ENCODE assay signal across 24 cellular contexts in genomic region chr16:4523686-4524085, GRCh38. TPM values are rescaled to one million over a fixed set of nuclear protein-coding genes. Genes with fewer than 3 reads are reported as not detected.
A peak's percentile ranks its signal among the peaks of the same experiment; 100 is the strongest.
DNase-seq lines count a peak whose midpoint lies in the region; TF ChIP-seq lines count a peak whose summit lies in the region.
"Had no signal": no experiment of that assay in that cellular context is flagged by ENCODE, and none has a peak within 500 bp of the region (broad histone marks: within the 10 kb centered on the region; RNA-seq: fewer than 3 reads in every experiment).

No MANE protein-coding gene starts in this region.

- H3K27ac Mint-ChIP-seq in activated naive CD4-positive, alpha-beta T cell treated with anti-CD3 and anti-CD28 coated beads, Interleukin-2, amount 50 U/mL, for 24 hours: peak overlapping the region; percentile 74
- H3K27ac Mint-ChIP-seq in activated naive CD4-positive, alpha-beta T cell treated with anti-CD3 and anti-CD28 coated beads for 36 hours: no peak overlapping the region
- H3K27ac Mint-ChIP-seq in activated CD4-positive, alpha-beta memory T cell treated with anti-CD3 and anti-CD28 coated beads for 36 hours: no peak overlapping the region

- intact Hi-C loops in activated naive CD4-positive, alpha-beta T cell treated with anti-CD3 and anti-CD28 coated beads for 36 hours (cut with micrococcal nuclease): no loop called here
- intact Hi-C loops in activated CD4-positive, alpha-beta memory T cell treated with anti-CD3 and anti-CD28 coated beads for 36 hours (cut with micrococcal nuclease): no loop called here

- H3K27me3 ChIP-seq in hepatocyte: no peaks in the 10 kb centered on the region
- H3K27me3 ChIP-seq: heart right ventricle, MG63, pancreas, stomach, uterus had no signal

- no peaks in the 10 kb centered on the region for H3K36me3 Mint-ChIP-seq in activated naive CD4-positive, alpha-beta T cell treated with anti-CD3 and anti-CD28 coated beads, Interleukin-2, amount 50 U/mL, for 24 hours
- H3K36me3 Mint-ChIP-seq in activated naive CD4-positive, alpha-beta T cell treated with anti-CD3 and anti-CD28 coated beads for 36 hours (ENCODE audit: low read depth): no peaks in the 10 kb centered on the region
- H3K36me3 Mint-ChIP-seq in activated CD4-positive, alpha-beta memory T cell treated with anti-CD3 and anti-CD28 coated beads for 36 hours: no peaks in the 10 kb centered on the region

- H3K27ac ChIP-seq in angular gyrus (ENCODE audit: low read depth, low read length): peak overlapping the region; percentile 82
- H3K27ac ChIP-seq in hepatocyte: peak overlapping the region; percentile 81
- peak overlapping the region; percentile 37 for H3K27ac ChIP-seq in substantia nigra (ENCODE audit: low read depth, low read length, poor library complexity, severe bottlenecking)
- H3K27ac ChIP-seq: uterus had no signal

- POLR2A ChIA-PET in activated CD4-positive, alpha-beta memory T cell treated with anti-CD3 and anti-CD28 coated beads for 36 hours (lab: Charles Lee): no interaction called here

- H3K9me2 ChIP-seq in hepatocyte (replicated peaks; ENCODE audit: insufficient read depth): no peaks in the 10 kb centered on the region

- H3K4me1 Mint-ChIP-seq in activated naive CD4-positive, alpha-beta T cell treated with anti-CD3 and anti-CD28 coated beads, Interleukin-2, amount 50 U/mL, for 24 hours: peaks cover 49% of the 10 kb centered on the region
- peaks cover 13% of the 10 kb centered on the region for H3K4me1 Mint-ChIP-seq in activated naive CD4-positive, alpha-beta T cell treated with anti-CD3 and anti-CD28 coated beads for 36 hours (ENCODE audit: low read depth)
- H3K4me1 Mint-ChIP-seq in activated CD4-positive, alpha-beta memory T cell treated with anti-CD3 and anti-CD28 coated beads for 36 hours (ENCODE audit: low read depth): peaks cover 7% of the 10 kb centered on the region

- no peak overlapping the region for H2AFZ ChIP-seq in hepatocyte

- H3K9me3 Mint-ChIP-seq in activated naive CD4-positive, alpha-beta T cell treated with anti-CD3 and anti-CD28 coated beads, Interleukin-2, amount 50 U/mL, for 24 hours: no peaks in the 10 kb centered on the region
- H3K9me3 Mint-ChIP-seq in activated naive CD4-positive, alpha-beta T cell treated with anti-CD3 and anti-CD28 coated beads for 36 hours: no peaks in the 10 kb centered on the region
- H3K9me3 Mint-ChIP-seq in activated CD4-positive, alpha-beta memory T cell treated with anti-CD3 and anti-CD28 coated beads for 36 hours: no peaks in the 10 kb centered on the region
- H3K9me3 Mint-ChIP-seq: naive thymus-derived CD4-positive, alpha-beta T cell had no signal

- H3K9me3 ChIP-seq in hepatocyte (ENCODE audit: low read depth): no peaks in the 10 kb centered on the region
- H3K9me3 ChIP-seq: heart right ventricle, MG63, pancreas, stomach, uterus had no signal

- 95% methylated on average over 4 of the region's 4 CpGs for WGBS in hepatocyte (ENCODE audit: low lambda C conversion rate, missing lambda C conversion rate)

- no peaks in the 10 kb centered on the region for H3K36me3 ChIP-seq in hepatocyte (replicated peaks; ENCODE audit: insufficient read depth, low read depth)
- H3K36me3 ChIP-seq: heart right ventricle, MG63, pancreas, uterus had no signal

- no peak overlapping the region for H3K4me3 Mint-ChIP-seq in activated naive CD4-positive, alpha-beta T cell treated with anti-CD3 and anti-CD28 coated beads, Interleukin-2, amount 50 U/mL, for 24 hours
- no peak overlapping the region for H3K4me3 Mint-ChIP-seq in activated naive CD4-positive, alpha-beta T cell treated with anti-CD3 and anti-CD28 coated beads for 36 hours
- no peak overlapping the region for H3K4me3 Mint-ChIP-seq in activated CD4-positive, alpha-beta memory T cell treated with anti-CD3 and anti-CD28 coated beads for 36 hours
- H3K4me3 Mint-ChIP-seq: naive thymus-derived CD4-positive, alpha-beta T cell had no signal

- peaks cover 63% of the 10 kb centered on the region for H3K79me2 ChIP-seq in hepatocyte

- CTCF ChIA-PET in activated naive CD4-positive, alpha-beta T cell treated with anti-CD3 and anti-CD28 coated beads for 36 hours (lab: Charles Lee): interaction anchor here (0.6 kb wide), 2 partner anchors 9 to 22 kb away, joined by 3 to 4 read pairs; no protein-coding TSS in a partner anchor
- CTCF ChIA-PET in activated CD4-positive, alpha-beta memory T cell treated with anti-CD3 and anti-CD28 coated beads for 36 hours (lab: Charles Lee): interaction anchor here (0.8 to 1.9 kb wide), 3 partner anchors 13 to 25 kb away, joined by 3 to 5 read pairs (median 4); no protein-coding TSS in a partner anchor

- H3K4me3 ChIP-seq in hepatocyte: no peak overlapping the region
- H3K4me3 ChIP-seq: heart right ventricle, lung, MG63, pancreas, stomach, uterus had no signal

- TF ChIP-seq CTCF in hepatocyte (IDR thresholded peaks at IDR 0.05; ENCODE audit: poor library complexity): no peak

- DNase-seq in activated naive CD4-positive, alpha-beta T cell treated with anti-CD3 and anti-CD28 coated beads for 36 hours: no peak
- DNase-seq in hepatocyte (ENCODE audit: low spot score): no peak
- DNase-seq in substantia nigra (lab: John Stamatoyannopoulos, UW): peak in 21 of 49 donors; percentile 9 to 61 (median 40)
- DNase-seq in activated CD4-positive, alpha-beta memory T cell treated with anti-CD3 and anti-CD28 coated beads for 36 hours: no peak
- DNase-seq in NCI-H146 (lab: John Stamatoyannopoulos, UW): no peak
- DNase-seq in NCI-H2196 (lab: John Stamatoyannopoulos, UW; ENCODE audit: unreplicated experiment): no peak
- DNase-seq: activated CD4-positive, alpha-beta T cell treated with anti-CD3 and anti-CD28 coated beads for 4 hours; amniotic stem cell; central memory CD4-positive, alpha-beta T cell; DMS53; heart right ventricle; MG63; naive thymus-derived CD4-positive, alpha-beta T cell; NCI-H345; NK-92 treated with Interleukin-12 subunit alpha and Interleukin-12 subunit beta, amount 100 ng/mL, for 24 hours; stimulated activated CD4-positive, alpha-beta T cell treated with anti-CD3 and anti-CD28 coated beads, Interleukin-2, amount 100 ng/mL, for 48 hours; stomach had no signal

- no peaks in the 10 kb centered on the region for H3K27me3 Mint-ChIP-seq in activated naive CD4-positive, alpha-beta T cell treated with anti-CD3 and anti-CD28 coated beads, Interleukin-2, amount 50 U/mL, for 24 hours
- H3K27me3 Mint-ChIP-seq in activated naive CD4-positive, alpha-beta T cell treated with anti-CD3 and anti-CD28 coated beads for 36 hours (ENCODE audit: low read depth): no peaks in the 10 kb centered on the region
- H3K27me3 Mint-ChIP-seq in activated CD4-positive, alpha-beta memory T cell treated with anti-CD3 and anti-CD28 coated beads for 36 hours: no peaks in the 10 kb centered on the region
- H3K27me3 Mint-ChIP-seq: naive thymus-derived CD4-positive, alpha-beta T cell had no signal

- H3K4me1 ChIP-seq in hepatocyte (ENCODE audit: insufficient read depth): peaks cover 8% of the 10 kb centered on the region
- H3K4me1 ChIP-seq: uterus had no signal

- no peaks in the 10 kb centered on the region for H4K20me1 ChIP-seq in hepatocyte (ENCODE audit: insufficient read depth, poor library complexity, severe bottlenecking)

- no peak overlapping the region for H3K4me2 ChIP-seq in hepatocyte

RNA-seq across cellular contexts. Expression of gene CDIP1, which starts 14.9 kb away (rescaled TPM):
- total RNA-seq in activated naive CD4-positive, alpha-beta T cell treated with anti-CD3 and anti-CD28 coated beads for 36 hours: 10 to 100 TPM; 31.9 to 35.7 TPM
- total RNA-seq in hepatocyte: 19.7 and 22.0 TPM in 2 replicates
- 29.3 and 33.3 TPM in 2 replicates for polyA plus RNA-seq in hepatocyte
- 10 to 100 TPM; 25.7 to 27.5 TPM for total RNA-seq in activated CD4-positive, alpha-beta memory T cell treated with anti-CD3 and anti-CD28 coated beads for 36 hours

RNA-seq across cellular contexts. Expression of gene C16orf96, which starts 32.5 kb away (rescaled TPM):
- under 1 TPM; 0.07 to 0.30 TPM for total RNA-seq in activated naive CD4-positive, alpha-beta T cell treated with anti-CD3 and anti-CD28 coated beads for 36 hours
- total RNA-seq in hepatocyte: 0.12 and 0.20 TPM in 2 replicates
- 0.15 TPM in 1 of 2 replicates, not detected in the other for polyA plus RNA-seq in hepatocyte
- under 1 TPM; 0.07 to 0.17 TPM for total RNA-seq in activated CD4-positive, alpha-beta memory T cell treated with anti-CD3 and anti-CD28 coated beads for 36 hours
- total RNA-seq: A673, HepG2 had no signal
- polyA plus RNA-seq: naive thymus-derived CD4-positive, alpha-beta T cell; stomach had no signal

RNA-seq across cellular contexts. Expression of gene HMOX2, which starts 47.5 kb away (rescaled TPM):
- 10 to 100 TPM; 46.8 to 49.3 TPM for total RNA-seq in activated naive CD4-positive, alpha-beta T cell treated with anti-CD3 and anti-CD28 coated beads for 36 hours
- 57.7 and 68.8 TPM in 2 replicates for total RNA-seq in hepatocyte
- polyA plus RNA-seq in hepatocyte: 108 TPM in 2 replicates
- 10 to 100 TPM; 69.1 to 76.0 TPM for total RNA-seq in activated CD4-positive, alpha-beta memory T cell treated with anti-CD3 and anti-CD28 coated beads for 36 hours

RNA-seq across cellular contexts. Expression of gene NMRAL1, which starts 49.3 kb away (rescaled TPM):
- total RNA-seq in activated naive CD4-positive, alpha-beta T cell treated with anti-CD3 and anti-CD28 coated beads for 36 hours: 10 to 100 TPM; 30.5 to 30.8 TPM
- total RNA-seq in hepatocyte: 42.7 and 47.6 TPM in 2 replicates
- 47.5 and 49.5 TPM in 2 replicates for polyA plus RNA-seq in hepatocyte
- total RNA-seq in activated CD4-positive, alpha-beta memory T cell treated with anti-CD3 and anti-CD28 coated beads for 36 hours: 10 to 100 TPM; 50.5 to 55.0 TPM
